Comparison of ENCODE assay signal across 1 cellular context in the genomic region with DNA sequence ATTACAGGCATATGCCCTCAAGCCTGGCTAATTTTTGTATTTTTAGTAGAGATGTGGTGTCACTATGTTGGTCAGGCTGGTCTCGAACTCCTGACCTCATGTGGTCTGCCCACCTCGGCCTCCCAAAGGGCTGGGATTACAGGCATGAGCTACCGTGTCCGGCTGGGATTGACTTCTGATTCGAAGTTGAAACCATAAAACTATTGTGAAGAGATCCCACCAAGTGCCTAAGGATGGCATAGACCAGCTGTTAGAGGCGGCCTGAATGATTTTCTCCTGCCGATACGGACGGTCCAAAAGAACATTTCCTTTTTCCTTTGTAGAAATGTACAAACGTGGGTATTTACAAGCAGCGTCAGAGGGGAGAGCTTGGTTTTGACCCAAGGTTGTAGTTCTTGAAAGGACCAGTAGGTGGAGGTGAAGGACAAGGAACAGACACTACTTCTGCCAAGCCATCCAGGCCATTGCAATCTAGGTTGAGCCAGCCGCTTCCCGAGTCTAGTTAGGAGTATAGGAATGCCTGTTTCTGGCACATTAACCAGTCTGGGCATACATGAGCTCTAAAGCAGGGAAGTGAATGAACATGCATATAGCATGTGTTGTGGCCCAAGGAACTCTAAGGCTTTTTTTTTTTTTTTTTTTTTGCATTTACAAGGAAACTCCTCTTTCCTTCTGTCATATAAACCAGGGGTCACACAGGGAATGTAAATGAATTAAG.
TF ChIP-seq lines count a peak whose summit lies in the region.

No MANE protein-coding gene starts in this region.

TF ChIP-seq in IMR-90, 13 proteins besides CTCF, POLR2A, EP300 and RAD21:
- TF ChIP-seq RFX5 (IDR thresholded peaks at IDR 0.05; ENCODE audit: low read depth, low read length) = no peak
- TF ChIP-seq SMC3 (IDR thresholded peaks at IDR 0.05; ENCODE audit: low read depth, low read length) = peak; percentile 87
- no peak for TF ChIP-seq NFE2L2 (IDR thresholded peaks at IDR 0.05; ENCODE audit: low read depth, low read length)
- TF ChIP-seq BHLHE40 (IDR thresholded peaks at IDR 0.05; ENCODE audit: low read depth, low read length) = no peak
- peak; percentile 53; the same call in 1 of the 2 replicates for TF ChIP-seq CEBPB (IDR thresholded peaks at IDR 0.05; ENCODE audit: low read depth, low read length)
